In genomic region chr6:42137192-42137753, GRCh38 we compare ENCODE assay signal across 12 cellular contexts. TPM values are rescaled to one million over a fixed set of nuclear protein-coding genes. Genes with fewer than 3 reads are reported as not detected.
DNase-seq lines count a peak whose midpoint lies in the region; ATAC-seq and TF ChIP-seq lines count a peak whose summit lies in the region.
"Had no signal": no experiment of that assay in that cellular context is flagged by ENCODE, and none has a peak within 500 bp of the region (broad histone marks: within the 10 kb centered on the region; RNA-seq: fewer than 3 reads in every experiment).

No MANE protein-coding gene starts in this region.

- no peaks in the 10 kb centered on the region for H3K27me3 ChIP-seq in iPS-15b (ENCODE audit: control insufficient read depth, insufficient read depth, low read length)

- H3K4me3 ChIP-seq in iPS-15b (ENCODE audit: low read depth, low read length), result peak overlapping the region; percentile 24
- H3K4me3 ChIP-seq: sigmoid colon had no signal

- H3K27me3 Mint-ChIP-seq in HFFc6 (ENCODE audit: insufficient read depth) (no peaks in the 10 kb centered on the region; the same call in 1 of the 2 replicates), WTC11 (ENCODE audit: low read depth) (no peaks in the 10 kb centered on the region; the same call in 1 of the 2 replicates)
- H3K27me3 Mint-ChIP-seq in effector memory CD8-positive, alpha-beta T cell, result peaks cover 0 to 22% of the 10 kb centered on the region in 2 donors

- peak overlapping the region; percentile 84 for H3K4me3 Mint-ChIP-seq in HFFc6
- peak overlapping the region; percentile 61 for H3K4me3 Mint-ChIP-seq in WTC11
- H3K4me3 Mint-ChIP-seq in stimulated activated effector memory CD8-positive, alpha-beta T cell treated with anti-CD3 and anti-CD28 coated beads, Interleukin-12 subunit alpha, Interleukin-12 subunit beta, amount 100 ng/mL, for 72 hours, result no peak overlapping the region
- no peak overlapping the region for H3K4me3 Mint-ChIP-seq in effector memory CD8-positive, alpha-beta T cell

- H3K9me3 ChIP-seq in iPS-15b (ENCODE audit: control insufficient read depth, insufficient read depth, low read length), result no peaks in the 10 kb centered on the region
- H3K9me3 ChIP-seq: sigmoid colon had no signal

- no peak for TF ChIP-seq POLR2A in GM18505 (IDR thresholded peaks at IDR 0.05; ENCODE audit: borderline replicate concordance, extremely low read depth, insufficient read depth, insufficient read length)

- no peaks in the 10 kb centered on the region for H3K9me3 Mint-ChIP-seq in HFFc6
- H3K9me3 Mint-ChIP-seq in WTC11, result no peaks in the 10 kb centered on the region
- H3K9me3 Mint-ChIP-seq in stimulated activated effector memory CD8-positive, alpha-beta T cell treated with anti-CD3 and anti-CD28 coated beads, Interleukin-12 subunit alpha, Interleukin-12 subunit beta, amount 100 ng/mL, for 72 hours, result no peaks in the 10 kb centered on the region
- H3K9me3 Mint-ChIP-seq in effector memory CD8-positive, alpha-beta T cell, result no peaks in the 10 kb centered on the region

- H3K4me1 Mint-ChIP-seq in HFFc6 (ENCODE audit: low read depth) (peaks cover 45% of the 10 kb centered on the region), WTC11 (peaks cover 77% of the 10 kb centered on the region)
- peaks cover 11% of the 10 kb centered on the region for H3K4me1 Mint-ChIP-seq in stimulated activated effector memory CD8-positive, alpha-beta T cell treated with anti-CD3 and anti-CD28 coated beads, Interleukin-12 subunit alpha, Interleukin-12 subunit beta, amount 100 ng/mL, for 72 hours
- no peaks in the 10 kb centered on the region for H3K4me1 Mint-ChIP-seq in effector memory CD8-positive, alpha-beta T cell (ENCODE audit: low read depth in 2 of 2)

- peaks cover 10% of the 10 kb centered on the region for H3K36me3 ChIP-seq in iPS-15b (ENCODE audit: control insufficient read depth, insufficient read depth, low read length)
- H3K36me3 ChIP-seq: sigmoid colon had no signal

- DNase-seq in HFFc6 (no peak), WTC11 (ENCODE audit: low spot score) (peak; percentile 39)
- no peak for DNase-seq in stimulated activated effector memory CD8-positive, alpha-beta T cell treated with anti-CD3 and anti-CD28 coated beads, Interleukin-12 subunit alpha, Interleukin-12 subunit beta, amount 100 ng/mL, for 72 hours (ENCODE audit: low spot score in 2 of 2)
- DNase-seq in effector memory CD8-positive, alpha-beta T cell, result no peak
- DNase-seq in stimulated activated naive CD4-positive, alpha-beta T cell (lab: John Stamatoyannopoulos, UW), result no peak
- DNase-seq: NK-92 treated with Interleukin-12 subunit alpha and Interleukin-12 subunit beta, amount 100 ng/mL, for 24 hours; sigmoid colon; stimulated activated naive CD4-positive, alpha-beta T cell treated with Interleukin-2 at 50 U/mL for 16 hours had no signal

- CTCF ChIA-PET in WTC11 (lab: Charles Lee), result interaction anchor here (0.6 to 6.4 kb wide), 21 partner anchors 9 to 613 kb away, joined by 3 to 46 read pairs (median 4); partner anchors contain the start of genes BYSL, MED20 and TOMM6

- peaks cover 44% of the 10 kb centered on the region for H3K4me1 ChIP-seq in iPS-15b (ENCODE audit: control insufficient read depth, insufficient read depth, low read length)

- POLR2A ChIA-PET in WTC11 (lab: Charles Lee), result interaction anchor here (0.9 to 1.4 kb wide), 3 partner anchors 27 to 87 kb away, joined by 3 to 8 read pairs (median 5); partner anchors contain the start of gene TAF8

- H3K36me3 Mint-ChIP-seq in HFFc6 (ENCODE audit: low read depth) (no peaks in the 10 kb centered on the region), WTC11 (peaks cover 18% of the 10 kb centered on the region)
- H3K36me3 Mint-ChIP-seq in stimulated activated effector memory CD8-positive, alpha-beta T cell treated with anti-CD3 and anti-CD28 coated beads, Interleukin-12 subunit alpha, Interleukin-12 subunit beta, amount 100 ng/mL, for 72 hours, result no peaks in the 10 kb centered on the region
- H3K36me3 Mint-ChIP-seq in effector memory CD8-positive, alpha-beta T cell (ENCODE audit: insufficient read depth), result no peaks in the 10 kb centered on the region

- peak overlapping the region; percentile 51 for H3K9ac ChIP-seq in iPS-15b (ENCODE audit: low read depth, low read length)

- TF ChIP-seq CTCF in HFFc6 (IDR thresholded peaks at IDR 0.05) (no peak), WTC11 (IDR thresholded peaks at IDR 0.05) (no peak)

- ATAC-seq in WTC11, result peak; percentile 5
- no peak for ATAC-seq in stimulated activated effector memory CD8-positive, alpha-beta T cell treated with anti-CD3 and anti-CD28 coated beads, Interleukin-12 subunit alpha, Interleukin-12 subunit beta, amount 100 ng/mL, for 72 hours
- no peak for ATAC-seq in GM18870 (IDR thresholded peaks at IDR 0.05; ENCODE audit: unreplicated experiment)
- no peak for ATAC-seq in effector memory CD8-positive, alpha-beta T cell (replicated peaks)
- no peak for ATAC-seq in GM18505 (IDR thresholded peaks at IDR 0.05; ENCODE audit: unreplicated experiment)

- peak overlapping the region; percentile 97 for H3K27ac Mint-ChIP-seq in HFFc6
- H3K27ac Mint-ChIP-seq in WTC11, result peak overlapping the region; percentile 100
- H3K27ac Mint-ChIP-seq in stimulated activated effector memory CD8-positive, alpha-beta T cell treated with anti-CD3 and anti-CD28 coated beads, Interleukin-12 subunit alpha, Interleukin-12 subunit beta, amount 100 ng/mL, for 72 hours, result peak overlapping the region; percentile 78
- H3K27ac Mint-ChIP-seq in effector memory CD8-positive, alpha-beta T cell, result no peak overlapping the region

TF ChIP-seq in WTC11, 78 proteins besides CTCF, POLR2A, EP300 and RAD21:
- TF ChIP-seq, protein P1, sequence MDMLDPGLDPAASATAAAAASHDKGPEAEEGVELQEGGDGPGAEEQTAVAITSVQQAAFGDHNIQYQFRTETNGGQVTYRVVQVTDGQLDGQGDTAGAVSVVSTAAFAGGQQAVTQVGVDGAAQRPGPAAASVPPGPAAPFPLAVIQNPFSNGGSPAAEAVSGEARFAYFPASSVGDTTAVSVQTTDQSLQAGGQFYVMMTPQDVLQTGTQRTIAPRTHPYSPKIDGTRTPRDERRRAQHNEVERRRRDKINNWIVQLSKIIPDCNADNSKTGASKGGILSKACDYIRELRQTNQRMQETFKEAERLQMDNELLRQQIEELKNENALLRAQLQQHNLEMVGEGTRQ (CRISPR knock-in tag; IDR thresholded peaks at IDR 0.05), result no peak
- peak; percentile 51; the same call in 1 of the 2 replicates for TF ChIP-seq TEAD1 (CRISPR knock-in tag; IDR thresholded peaks at IDR 0.05)
- no peak for TF ChIP-seq STAT6 (CRISPR knock-in tag; conservative IDR thresholded peaks at IDR 0.05; ENCODE audit: low read depth)
- no peak for TF ChIP-seq ZNF232 (CRISPR knock-in tag; IDR thresholded peaks at IDR 0.05)
TF ChIP-seq in WTC11: peak in this region for 1.

RNA-seq across cellular contexts. Expression of gene C6orf132, which starts 5.1 kb away (rescaled TPM):
- total RNA-seq in HFFc6 (2021; fragmentation: NEBNext Ultra II Directional; extraction: Animal tissue kit (Norgen Biotek cat#: 25700)), result 1 to 10 TPM; 4.7 to 6.6 (median 5.1) TPM
- total RNA-seq in WTC11 (2021), result 38.1 to 52.6 TPM (median 38.2 TPM) in 3 replicates
- total RNA-seq: G401 had no signal

RNA-seq across cellular contexts. Expression of gene GUCA1A, which starts 35.9 kb away (rescaled TPM):
- not detected for total RNA-seq in HFFc6 (2021; fragmentation: NEBNext Ultra II Directional; extraction: Animal tissue kit (Norgen Biotek cat#: 25700))
- total RNA-seq in WTC11 (2021), result 10.9 to 12.9 TPM (median 12.5 TPM) in 3 replicates
- total RNA-seq: G401 had no signal

RNA-seq across cellular contexts. Expression of gene GUCA1B, which starts 57.5 kb away (rescaled TPM):
- under 1 TPM in 4 of 6 experiments, not detected in 2; 0.17 to 0.31 (median 0.24) TPM for total RNA-seq in HFFc6 (2021; fragmentation: NEBNext Ultra II Directional; extraction: Animal tissue kit (Norgen Biotek cat#: 25700))
- 2.0 to 3.7 TPM (median 2.7 TPM) in 3 replicates for total RNA-seq in WTC11 (2021)
- total RNA-seq: G401 had no signal

Comparison
In these comparisons a context has a peak if more than half of its experiments do, and no peak if none do; other contexts are left out.
1. H3K27ac Mint-ChIP-seq: peak in HFFc6 (single experiment), WTC11 (single experiment) and stimulated activated effector memory CD8-positive, alpha-beta T cell treated with anti-CD3 and anti-CD28 coated beads, Interleukin-12 subunit alpha, Interleukin-12 subunit beta, amount 100 ng/mL, for 72 hours (single experiment); none in effector memory CD8-positive, alpha-beta T cell (0 of 2).
2. H3K4me3 Mint-ChIP-seq: peak in HFFc6 (single experiment) and WTC11 (single experiment); none in stimulated activated effector memory CD8-positive, alpha-beta T cell treated with anti-CD3 and anti-CD28 coated beads, Interleukin-12 subunit alpha, Interleukin-12 subunit beta, amount 100 ng/mL, for 72 hours (single experiment) and effector memory CD8-positive, alpha-beta T cell (0 of 2).
3. RNA of gene GUCA1A, which starts 35.9 kb away (total RNA-seq): 10.9 to 12.9 TPM in WTC11; not detected in HFFc6; every median in the first group is over 10 times any median in the second.